ENCODE assay signal across 8 cellular contexts in the genomic region with DNA sequence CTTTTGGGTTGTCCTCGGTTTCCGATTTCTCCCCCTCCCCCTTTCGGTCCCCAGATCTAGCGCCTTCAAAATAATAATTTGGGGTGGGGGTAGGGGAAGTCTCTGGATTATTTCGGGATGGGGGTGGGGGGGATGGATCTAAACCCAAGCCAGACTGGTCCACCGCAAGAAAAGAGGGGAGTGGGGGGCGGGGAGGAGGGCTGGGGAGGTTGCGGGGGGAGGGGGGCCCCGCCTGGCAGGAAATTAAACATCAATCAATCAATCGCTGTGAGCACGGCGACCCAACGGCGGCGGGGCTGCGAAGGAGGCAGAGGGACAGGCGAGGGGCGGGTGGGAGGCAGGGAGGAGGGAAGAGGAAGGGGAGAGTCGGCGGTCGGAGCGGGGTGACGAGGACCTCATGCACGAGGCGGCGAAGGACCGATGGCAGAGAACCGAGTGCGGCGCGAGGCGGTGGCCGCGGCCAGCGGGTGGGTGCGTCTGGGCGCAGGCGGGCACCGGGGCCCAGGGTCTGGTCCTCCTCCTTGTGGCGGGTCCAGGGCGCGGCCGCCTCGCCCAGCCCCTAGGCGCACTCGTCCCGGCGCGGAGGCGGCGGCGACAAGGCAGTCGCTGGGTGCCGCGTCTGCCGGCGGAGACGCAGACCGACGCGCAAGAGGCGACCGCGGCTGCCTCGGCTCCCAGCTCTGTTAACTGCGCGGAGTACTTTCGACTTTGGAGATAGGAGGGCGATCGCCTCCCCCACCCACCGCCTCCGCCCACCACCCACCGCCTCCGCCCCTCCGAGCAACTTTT. TPM values are rescaled to one million over a fixed set of nuclear protein-coding genes. Genes with fewer than 3 reads are reported as not detected.
A peak's percentile ranks its signal among the peaks of the same experiment; 100 is the strongest.
DNase-seq lines count a peak whose midpoint lies in the region; ATAC-seq, FAIRE-seq and TF ChIP-seq lines count a peak whose summit lies in the region.

No MANE protein-coding gene starts in this region.

- peak overlapping the region in 1 of 4 experiments; percentile 38; a peak in 1 of 7 replicates for H3K9ac ChIP-seq in H1 (replicated peaks in 1 of 4; ENCODE audit: extremely low read depth in 1 of 4, low read depth in 3 of 4, low read length in 3 of 4)
- no peak overlapping the region for H3K9ac ChIP-seq in muscle layer of colon (ENCODE audit: low read length)

- H3K9me3 ChIP-seq in H1 (ENCODE audit: insufficient read depth in 2 of 2, low read depth in 1 of 2, low read length in 1 of 2): no peaks in the 10 kb centered on the region
- H3K9me3 ChIP-seq in muscle layer of colon (ENCODE audit: low read length): no peaks in the 10 kb centered on the region

- no peak overlapping the region for H2BK20ac ChIP-seq in H1 (ENCODE audit: low read length)

- CTCF ChIA-PET in H1 (lab: Charles Lee; ENCODE audit: partially characterized antibody): interaction anchor here (0.8 to 1.2 kb wide), 2 partner anchors 11 kb away, joined by 3 to 5 read pairs; no protein-coding TSS in a partner anchor

- H3K79me2 ChIP-seq in H1 (ENCODE audit: control insufficient read depth in 1 of 2, insufficient read depth in 2 of 2, low read length in 2 of 2): no peaks in the 10 kb centered on the region

- H2AK5ac ChIP-seq in H1 (ENCODE audit: low read depth, low read length): no peak overlapping the region

- TF ChIP-seq RAD21 in H1 (IDR thresholded peaks at IDR 0.05 in 1 of 2, conservative IDR thresholded peaks at IDR 0.05 in 1 of 2; ENCODE audit: low read depth in 2 of 2, low read length in 2 of 2): no peak; a peak in 2 of 4 replicates

- H3K4me3 ChIP-seq in HL-60 (replicated peaks; ENCODE audit: insufficient read depth, low read length): peak overlapping the region; percentile 73
- H3K4me3 ChIP-seq in H1 (ENCODE audit: extremely low read depth in 1 of 4, insufficient read depth in 2 of 4, low read depth in 3 of 4, low read length in 4 of 4): peak overlapping the region; percentile 60 to 73 (median 61)
- peak overlapping the region; percentile 67 to 88 for H3K4me3 ChIP-seq in muscle layer of colon (ENCODE audit: low read depth in 1 of 2, low read length in 2 of 2)

- no peaks in the 10 kb centered on the region for H3K79me1 ChIP-seq in H1 (ENCODE audit: low read depth, low read length)

- WGBS in H1 (ENCODE audit: extremely low coverage in 1 of 2, insufficient coverage in 1 of 2, insufficient read length in 1 of 2, insufficient replicate concordance in 2 of 2, low coverage in 1 of 2, low lambda C conversion rate in 2 of 2, missing lambda C conversion rate in 1 of 2), 2 experiments: 1% methylated on average over 14 of the region's 75 CpGs; no CpG with 5 or more reads in 1 of the 2 experiments

- H3K27me3 ChIP-seq in HL-60 (ENCODE audit: insufficient read depth, poor library complexity, severe bottlenecking): no peaks in the 10 kb centered on the region
- peaks cover 12 to 64% (median 41%) of the 10 kb centered on the region in 4 experiments; a peak in 6 of 7 replicates for H3K27me3 ChIP-seq in H1 (replicated peaks in 1 of 4; ENCODE audit: control insufficient read depth in 3 of 4, extremely low read depth in 1 of 4, insufficient read depth in 3 of 4, low read length in 3 of 4)
- H3K27me3 ChIP-seq in muscle layer of colon (ENCODE audit: control insufficient read depth in 1 of 2, insufficient read depth in 2 of 2, low read length in 2 of 2): peaks cover 58 to 78% of the 10 kb centered on the region in 2 donors

- no peak overlapping the region for H3K14ac ChIP-seq in H1 (ENCODE audit: insufficient read length)

- no peak overlapping the region for H2BK120ac ChIP-seq in H1 (replicated peaks; ENCODE audit: low read depth, low read length)

- no peak overlapping the region for H3K23ac ChIP-seq in H1 (ENCODE audit: insufficient read length)

- H3K56ac ChIP-seq in H1 (replicated peaks; ENCODE audit: insufficient read length, low read depth, low read length): no peak overlapping the region

- H3K36me3 ChIP-seq in H1 (ENCODE audit: control insufficient read depth in 2 of 4, insufficient read depth in 4 of 4, low read length in 3 of 4): no peaks in the 10 kb centered on the region
- H3K36me3 ChIP-seq in muscle layer of colon (ENCODE audit: insufficient read depth, low read length): no peaks in the 10 kb centered on the region

- H3K4me1 ChIP-seq in H1 (replicated peaks in 1 of 4; ENCODE audit: control insufficient read depth in 3 of 4, insufficient read depth in 4 of 4, low read length in 3 of 4) (peaks cover 0 to 18% (median 7%) of the 10 kb centered on the region in 4 experiments; a peak in 5 of 7 replicates), muscle layer of colon (ENCODE audit: insufficient read depth, low read length) (peaks cover 18% of the 10 kb centered on the region)

- DNase-seq in AG20443 (ENCODE audit: low spot score) (peak; percentile 57), HL-60 (ENCODE audit: low read depth in 1 of 2, low spot score in 1 of 2) (peak; percentile 34 to 57), H1 (ENCODE audit: low read depth in 1 of 2, low spot score in 2 of 2) (peak in 1 of 2 experiments; percentile 76), iPS-NIHi7 (ENCODE audit: extremely low spot score) (no peak)

- H3K18ac ChIP-seq in H1 (ENCODE audit: extremely low read depth, low read length): no peak overlapping the region; the same call in 1 of the 2 replicates

- H2BK15ac ChIP-seq in H1 (ENCODE audit: low read length): no peak overlapping the region

- no peak overlapping the region for H4K91ac ChIP-seq in H1 (replicated peaks; ENCODE audit: insufficient read length, low read length)

- H4K8ac ChIP-seq in H1 (ENCODE audit: extremely low read depth, insufficient read depth, low read length): peak overlapping the region; percentile 72

- TF ChIP-seq CTCF in HL-60 (IDR thresholded peaks at IDR 0.05; ENCODE audit: insufficient read depth, low read length) (no peak), H1 (IDR thresholded peaks at IDR 0.05; ENCODE audit: control extremely low read depth in 1 of 3, insufficient read depth in 1 of 3, low read depth in 1 of 3, low read length in 3 of 3) (no peak)

- H3K4me2 ChIP-seq in H1 (ENCODE audit: insufficient read depth in 1 of 2, low read depth in 2 of 2, low read length in 2 of 2): peak overlapping the region; percentile 76 to 99

- POLR2A ChIA-PET in H1 (lab: Charles Lee; ENCODE audit: partially characterized antibody): interaction anchor here (1.1 to 3.5 kb wide), 2 partner anchors 11 to 53 kb away, joined by 3 to 32 read pairs; no protein-coding TSS in a partner anchor

- ATAC-seq in GM18867 (IDR thresholded peaks at IDR 0.05; ENCODE audit: unreplicated experiment) (peak; percentile 28), SK-N-SH treated with all-trans-retinoic acid at 6 μM for 48 hours (peak; percentile 8), HG02884 (IDR thresholded peaks at IDR 0.05; ENCODE audit: unreplicated experiment) (no peak)

- TF ChIP-seq EP300 in H1 (IDR thresholded peaks at IDR 0.05; ENCODE audit: borderline replicate concordance in 1 of 2, low read depth in 2 of 2, low read length in 2 of 2): no peak

- FAIRE-seq in H1 (lab: Jason Lieb, UNC): no peak

- peaks cover 38% of the 10 kb centered on the region for H3K23me2 ChIP-seq in H1 (ENCODE audit: low read depth, low read length)

- H3K4ac ChIP-seq in H1 (replicated peaks; ENCODE audit: insufficient read length, low read depth, low read length): no peak overlapping the region

- TF ChIP-seq POLR2A in H1 (IDR thresholded peaks at IDR 0.05; ENCODE audit: control extremely low read depth in 1 of 2, low read depth in 2 of 2, low read length in 2 of 2): no peak

- no peak overlapping the region for H4K5ac ChIP-seq in H1 (ENCODE audit: insufficient read length, low read depth, low read length)

- no peaks in the 10 kb centered on the region for H4K20me1 ChIP-seq in H1 (replicated peaks in 1 of 2; ENCODE audit: control insufficient read depth in 1 of 2, insufficient read depth in 2 of 2, low read length in 2 of 2)

- no peak overlapping the region for H2AFZ ChIP-seq in H1 (ENCODE audit: low read length)

- H3K27ac ChIP-seq in HL-60 (replicated peaks): peak overlapping the region; percentile 99
- no peak overlapping the region for H3K27ac ChIP-seq in H1 (ENCODE audit: low read depth, low read length)
- H3K27ac ChIP-seq in muscle layer of colon (ENCODE audit: low read depth, low read length): no peak overlapping the region

- peak overlapping the region; percentile 33; the same call in 1 of the 2 replicates for H2BK12ac ChIP-seq in H1 (ENCODE audit: low read depth, low read length)

- no peak overlapping the region; the same call in 1 of the 2 replicates for H2BK5ac ChIP-seq in H1 (ENCODE audit: low read depth, low read length)

TF ChIP-seq in SK-N-SH treated with all-trans-retinoic acid at 6 μM for 48 hours, 23 proteins besides CTCF, POLR2A, EP300 and RAD21 (continues in another document):
- TF ChIP-seq TCF4 (CRISPR knock-in tag; IDR thresholded peaks at IDR 0.05; ENCODE audit: borderline replicate concordance) (no peak), ARNTL (CRISPR knock-in tag; IDR thresholded peaks at IDR 0.05; ENCODE audit: borderline replicate concordance, low read depth) (no peak), ISL1 (CRISPR knock-in tag; IDR thresholded peaks at IDR 0.05) (no peak)

TF ChIP-seq in H1, 55 proteins besides CTCF, POLR2A, EP300 and RAD21 (continues in another document):
- no peak for TF ChIP-seq FOSL1 (IDR thresholded peaks at IDR 0.05; ENCODE audit: insufficient read depth, low read depth, low read length)
- no peak for TF ChIP-seq BRCA1 (IDR thresholded peaks at IDR 0.05; ENCODE audit: low read depth, low read length)
- no peak for TF ChIP-seq SIX5 (IDR thresholded peaks at IDR 0.05; ENCODE audit: low read depth, low read length)
- TF ChIP-seq SUZ12 (IDR thresholded peaks at IDR 0.05; ENCODE audit: low read length): no peak
- TF ChIP-seq ASH2L (IDR thresholded peaks at IDR 0.05; ENCODE audit: low read length): no peak
- no peak for TF ChIP-seq CEBPB (IDR thresholded peaks at IDR 0.05; ENCODE audit: low read depth, low read length)

RNA-seq across cellular contexts. Expression of a gene that starts 0.5 kb away (rescaled TPM):
- total RNA-seq in H1 (2021; fragmentation: NEBNext Ultra II Directional; extraction: Animal tissue kit (Norgen Biotek cat#: 25700)): 5.1 and 5.7 TPM in 2 replicates
- polyA plus RNA-seq in H1 (2011; rRNA removed): 1.3 and 1.4 TPM in 2 replicates
- polyA plus RNA-seq in H1 (2011; cell fraction: cytosol; rRNA removed): 1.6 TPM
- 4.4 TPM for polyA plus RNA-seq in H1 (2011; cell fraction: nucleus; rRNA removed)
- polyA plus RNA-seq in H1 (2012, experiment 1 of 2): 1.4 to 3.3 TPM (median 2.1 TPM) in 4 replicates
- 0.41 TPM for polyA plus RNA-seq in H1 (2012, experiment 2 of 2)
- 2.7 TPM for polyA plus RNA-seq in H1 (2013, experiment 1 of 2)
- polyA plus RNA-seq in H1 (2013, experiment 2 of 2): 2.7 TPM
- 4.3 and 6.1 TPM in 2 replicates for polyA minus RNA-seq in H1 (2011; rRNA and poly(A)+ RNA removed)
- 2.6 TPM for polyA minus RNA-seq in H1 (2011; cell fraction: cytosol; rRNA and poly(A)+ RNA removed)
- 12.3 TPM for polyA minus RNA-seq in H1 (2011; cell fraction: nucleus; rRNA and poly(A)+ RNA removed)
